In genomic region chrX:119790977-119791436, GRCh38 we compare ENCODE assay signal across 8 cellular contexts. TPM values are rescaled to one million over a fixed set of nuclear protein-coding genes. Genes with fewer than 3 reads are reported as not detected.
DNase-seq lines count a peak whose midpoint lies in the region; ATAC-seq and TF ChIP-seq lines count a peak whose summit lies in the region.

No MANE protein-coding gene starts in this region.

- peak; percentile 5 for DNase-seq in NCI-H2196 (lab: John Stamatoyannopoulos, UW; ENCODE audit: unreplicated experiment)
- no peak for DNase-seq in NCI-H2196 treated with DMSO at 0.1 percent for 48 hours (lab: John Stamatoyannopoulos, UW; ENCODE audit: unreplicated experiment)
- DNase-seq in activated naive CD4-positive, alpha-beta T cell treated with anti-CD3 and anti-CD28 coated beads, Interleukin-2, amount 50 U/mL, for 72 hours (ENCODE audit: low spot score in 2 of 2), result peak; percentile 15 to 54
- peak in 3 of 5 donors; percentile 11 to 31 (median 20) for DNase-seq in heart left ventricle
- DNase-seq in renal cortical epithelial cell (ENCODE audit: low read depth), result peak; percentile 25
- DNase-seq in NCI-H510A treated with DMSO at 0.1 percent for 48 hours (lab: John Stamatoyannopoulos, UW), result no peak

- TF ChIP-seq CTCF in OCI-LY3 (IDR thresholded peaks at IDR 0.05; ENCODE audit: low read depth, low read length), result no peak
- peak in 3 of 12 donors; percentile 14 to 24 (median 16) for TF ChIP-seq CTCF in heart left ventricle (IDR thresholded peaks at IDR 0.05)

- peak overlapping the region; percentile 92 for H3K27ac ChIP-seq in OCI-LY3 (ENCODE audit: low read length)
- H3K27ac ChIP-seq in heart left ventricle, result peak overlapping the region; percentile 85 to 99 (median 94)

- no peaks in the 10 kb centered on the region for H3K9me3 ChIP-seq in OCI-LY3 (ENCODE audit: insufficient read depth, low read length)
- H3K9me3 ChIP-seq in heart left ventricle, result no peaks in the 10 kb centered on the region

- H3K9me3 Mint-ChIP-seq in activated naive CD4-positive, alpha-beta T cell treated with anti-CD3 and anti-CD28 coated beads, Interleukin-2, amount 50 U/mL, for 72 hours, result no peaks in the 10 kb centered on the region

- WGBS in heart left ventricle, 4 donors, result 0 to 57% (median 24%) methylated on average over 18 to 31 of the region's 31 CpGs

- intact Hi-C loops in heart left ventricle (cut with DNase I), result loop anchor here in 6 of 10 donors (5.0 to 10.0 kb wide), 4 partner anchors 61 to 81 kb away; partner anchors contain the start of genes UPF3B (in 4 of the 6), NDUFA1 (in 1 of the 6) and RNF113A (in 1 of the 6)

- no peak overlapping the region for H2AFZ ChIP-seq in OCI-LY3 (ENCODE audit: low read depth, low read length)

- no peaks in the 10 kb centered on the region for H3K27me3 ChIP-seq in OCI-LY3 (ENCODE audit: low read depth, low read length)
- H3K27me3 ChIP-seq in heart left ventricle, result no peaks in the 10 kb centered on the region

- peak overlapping the region; percentile 95 for H3K9ac ChIP-seq in OCI-LY3 (ENCODE audit: low read length)

- peaks cover 64% of the 10 kb centered on the region for H3K79me2 ChIP-seq in OCI-LY3 (ENCODE audit: low read length)

- H3K4me1 ChIP-seq in OCI-LY3 (ENCODE audit: low read length) (peaks cover 30% of the 10 kb centered on the region), heart left ventricle (peaks cover 0 to 45% (median 16%) of the 10 kb centered on the region in 12 donors)

- H3K27ac Mint-ChIP-seq in activated naive CD4-positive, alpha-beta T cell treated with anti-CD3 and anti-CD28 coated beads, Interleukin-2, amount 50 U/mL, for 72 hours, result peak overlapping the region; percentile 98 to 100

- H3K4me2 ChIP-seq in OCI-LY3 (ENCODE audit: low read length), result peak overlapping the region; percentile 89

- H3K36me3 ChIP-seq in OCI-LY3 (replicated peaks; ENCODE audit: low read depth, low read length) (peaks cover 41% of the 10 kb centered on the region), heart left ventricle (peaks cover 0 to 37% (median 31%) of the 10 kb centered on the region in 9 donors)

- ATAC-seq in HG02884 (IDR thresholded peaks at IDR 0.05; ENCODE audit: unreplicated experiment), result peak; percentile 11
- peak; percentile 14 to 18 for ATAC-seq in activated naive CD4-positive, alpha-beta T cell treated with anti-CD3 and anti-CD28 coated beads, Interleukin-2, amount 50 U/mL, for 72 hours
- ATAC-seq in heart left ventricle, result peak; percentile 39 to 46 (median 42)

- no peak for TF ChIP-seq POLR2A in heart left ventricle (IDR thresholded peaks at IDR 0.05)

- peaks cover 45% of the 10 kb centered on the region for H4K20me1 ChIP-seq in OCI-LY3 (ENCODE audit: insufficient read depth, low read length)

- H3K4me3 ChIP-seq in OCI-LY3 (ENCODE audit: low read length) (peak overlapping the region; percentile 97), heart left ventricle (peak overlapping the region; percentile 54 to 97 (median 74))

- peaks cover 27 to 34% of the 10 kb centered on the region in 2 donors for H3K36me3 Mint-ChIP-seq in activated naive CD4-positive, alpha-beta T cell treated with anti-CD3 and anti-CD28 coated beads, Interleukin-2, amount 50 U/mL, for 72 hours

RNA-seq across cellular contexts. Expression of gene RPL39, which starts 0.4 kb away (rescaled TPM):
- 1,000 to 10,000 TPM; 2,603 to 3,012 TPM for total RNA-seq in activated naive CD4-positive, alpha-beta T cell treated with anti-CD3 and anti-CD28 coated beads, Interleukin-2, amount 50 U/mL, for 72 hours
- total RNA-seq in heart left ventricle, result 1,000 to 10,000 TPM in 8 of 9 donors, 100 to 1,000 TPM in 1; 933 to 1,886 (median 1,201) TPM
- 1,000 to 10,000 TPM; 3,082 to 4,859 TPM for polyA plus RNA-seq in heart left ventricle
- 3,025 and 7,934 TPM in 2 replicates for total RNA-seq in renal cortical epithelial cell

RNA-seq across cellular contexts. Expression of gene SOWAHD, which starts 32.6 kb away (rescaled TPM):
- total RNA-seq in activated naive CD4-positive, alpha-beta T cell treated with anti-CD3 and anti-CD28 coated beads, Interleukin-2, amount 50 U/mL, for 72 hours, result under 1 TPM in 1 of 2 donors, not detected in 1; 0.53 TPM
- 1 to 10 TPM in 1 of 9 donors, under 1 TPM in 3, not detected in 5; 0.15 to 2.1 (median 0.45) TPM for total RNA-seq in heart left ventricle
- polyA plus RNA-seq in heart left ventricle, result under 1 TPM; 0.17 to 0.19 TPM
- total RNA-seq in renal cortical epithelial cell, result 0.35 and 0.99 TPM in 2 replicates

Comparison
In these comparisons a context has a peak if more than half of its experiments do, and no peak if none do; other contexts are left out.
1. DNase-seq: peak in NCI-H2196 (single experiment), activated naive CD4-positive, alpha-beta T cell treated with anti-CD3 and anti-CD28 coated beads, Interleukin-2, amount 50 U/mL, for 72 hours (2 of 2), heart left ventricle (3 of 5) and renal cortical epithelial cell (single experiment); none in NCI-H2196 treated with DMSO at 0.1 percent for 48 hours (single experiment) and NCI-H510A treated with DMSO at 0.1 percent for 48 hours (single experiment).
2. Peak in every context shown above with its lines, with median percentiles within 50 percentile points of each other: ATAC-seq.